In the genomic region with DNA sequence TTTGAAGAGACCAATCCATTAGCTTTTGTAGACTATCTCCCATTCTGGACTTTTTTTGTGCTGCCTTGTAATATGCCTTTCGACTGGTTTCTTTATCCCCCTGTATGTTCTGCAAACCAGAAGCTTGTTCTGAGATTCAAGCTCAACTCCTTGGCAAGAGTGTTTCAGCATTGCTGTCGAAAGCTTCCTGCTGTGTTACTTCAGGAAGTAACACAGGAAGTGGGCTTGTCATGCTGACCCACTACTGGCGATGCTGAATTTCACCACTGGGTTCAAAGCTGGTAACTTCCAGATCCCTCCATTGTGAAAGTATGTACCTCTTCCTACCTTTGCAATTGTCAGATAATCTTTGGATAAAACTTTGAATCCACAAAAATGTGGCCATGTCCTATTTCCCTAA, we compare ENCODE assay signal across 25 cellular contexts. TPM values are rescaled to one million over a fixed set of nuclear protein-coding genes. Genes with fewer than 3 reads are reported as not detected.
A peak's percentile ranks its signal among the peaks of the same experiment; 100 is the strongest.
DNase-seq lines count a peak whose midpoint lies in the region; ATAC-seq and TF ChIP-seq lines count a peak whose summit lies in the region.
"Had no signal": no experiment of that assay in that cellular context is flagged by ENCODE, and none has a peak within 500 bp of the region (broad histone marks: within the 10 kb centered on the region; RNA-seq: fewer than 3 reads in every experiment).

No MANE protein-coding gene starts in this region.

- no peak overlapping the region for H3K27ac ChIP-seq in esophagus muscularis mucosa (replicated peaks in 1 of 4)
- H3K27ac ChIP-seq: KMS-11, neural progenitor cell, psoas muscle, vagina had no signal

- intact Hi-C loops in activated naive CD4-positive, alpha-beta T cell treated with anti-CD3 and anti-CD28 coated beads for 36 hours (cut with micrococcal nuclease): loop anchor here (1.0 kb wide), 1 partner anchor 39 kb away; no protein-coding TSS in a partner anchor
- intact Hi-C loops in esophagus muscularis mucosa (cut with DNase I): no loop called here

- H3K4me3 Mint-ChIP-seq in activated naive CD4-positive, alpha-beta T cell treated with anti-CD3 and anti-CD28 coated beads for 36 hours: no peak overlapping the region
- H3K4me3 Mint-ChIP-seq in stimulated activated effector memory CD8-positive, alpha-beta T cell treated with anti-CD3 and anti-CD28 coated beads, Interleukin-12 subunit alpha, Interleukin-12 subunit beta, amount 100 ng/mL, for 72 hours: no peak overlapping the region
- H3K4me3 Mint-ChIP-seq: CD4-positive, CD25-positive, alpha-beta regulatory T cell; dendritic cell treated with granulocyte-macrophage colony-stimulating factor and Interleukin-4, amounts not matched to agents 40 ng/mL and 50 ng/mL, for 4 days; neural progenitor cell had no signal

- TF ChIP-seq CTCF in esophagus muscularis mucosa (IDR thresholded peaks at IDR 0.05): no peak

- H3K4me1 ChIP-seq in esophagus muscularis mucosa: no peaks in the 10 kb centered on the region
- H3K4me1 ChIP-seq: neural progenitor cell, psoas muscle, vagina had no signal

- H3K27ac Mint-ChIP-seq in activated naive CD4-positive, alpha-beta T cell treated with anti-CD3 and anti-CD28 coated beads for 36 hours: no peak overlapping the region
- no peak overlapping the region for H3K27ac Mint-ChIP-seq in stimulated activated effector memory CD8-positive, alpha-beta T cell treated with anti-CD3 and anti-CD28 coated beads, Interleukin-12 subunit alpha, Interleukin-12 subunit beta, amount 100 ng/mL, for 72 hours
- H3K27ac Mint-ChIP-seq: CD4-positive, CD25-positive, alpha-beta regulatory T cell; dendritic cell treated with granulocyte-macrophage colony-stimulating factor and Interleukin-4, amounts not matched to agents 40 ng/mL and 50 ng/mL, for 4 days; neural progenitor cell had no signal

- peak; percentile 70 for ATAC-seq in stimulated activated effector memory CD8-positive, alpha-beta T cell treated with anti-CD3 and anti-CD28 coated beads, Interleukin-12 subunit alpha, Interleukin-12 subunit beta, amount 100 ng/mL, for 72 hours
- ATAC-seq: left colon, psoas muscle had no signal

- DNase-seq in activated naive CD4-positive, alpha-beta T cell treated with anti-CD3 and anti-CD28 coated beads for 36 hours: peak; percentile 14
- no peak for DNase-seq in activated naive CD4-positive, alpha-beta T cell (lab: John Stamatoyannopoulos, UW)
- DNase-seq in SKM-1 treated with dmso at 0.1 percent for 144 hours (lab: John Stamatoyannopoulos, UW; ENCODE audit: unreplicated experiment) (peak; percentile 87), esophagus muscularis mucosa (ENCODE audit: extremely low spot score) (peak; percentile 29), NCI-H146 (lab: John Stamatoyannopoulos, UW) (no peak)
- no peak for DNase-seq in stimulated activated effector memory CD8-positive, alpha-beta T cell treated with anti-CD3 and anti-CD28 coated beads, Interleukin-12 subunit alpha, Interleukin-12 subunit beta, amount 100 ng/mL, for 72 hours (ENCODE audit: low spot score in 2 of 2)
- no peak for DNase-seq in activated CD4-positive, CD25-positive, alpha-beta regulatory T cell treated with anti-CD3 and anti-CD28 coated beads, Interleukin-2, amount 50 U/mL, for 72 hours
- DNase-seq in stimulated activated CD4-positive, alpha-beta T cell treated with anti-CD3 and anti-CD28 coated beads, Interleukin-4, amount 100 ng/mL, for 4 hours: no peak
- DNase-seq: ACHN; CD4-positive, CD25-positive, alpha-beta regulatory T cell; erythroblast; left colon; midbrain; NCI-H1048; NCI-H2081 treated with DMSO at 0.1 percent for 48 hours; NCI-H526; psoas muscle; SHP77; small intestine; stimulated activated CD4-positive, alpha-beta T cell treated with anti-CD3 and anti-CD28 coated beads, Interleukin-4, amount 100 ng/mL, for 1 hour; substantia nigra had no signal

- CTCF ChIA-PET in activated naive CD4-positive, alpha-beta T cell treated with anti-CD3 and anti-CD28 coated beads for 36 hours (lab: Charles Lee): no interaction called here

- H3K9me3 Mint-ChIP-seq in activated naive CD4-positive, alpha-beta T cell treated with anti-CD3 and anti-CD28 coated beads for 36 hours: no peaks in the 10 kb centered on the region
- no peaks in the 10 kb centered on the region for H3K9me3 Mint-ChIP-seq in stimulated activated effector memory CD8-positive, alpha-beta T cell treated with anti-CD3 and anti-CD28 coated beads, Interleukin-12 subunit alpha, Interleukin-12 subunit beta, amount 100 ng/mL, for 72 hours
- H3K9me3 Mint-ChIP-seq: dendritic cell treated with granulocyte-macrophage colony-stimulating factor and Interleukin-4, amounts not matched to agents 40 ng/mL and 50 ng/mL, for 4 days had no signal

- no peak for TF ChIP-seq EP300 in esophagus muscularis mucosa (IDR thresholded peaks at IDR 0.05)

- H3K27me3 Mint-ChIP-seq in activated naive CD4-positive, alpha-beta T cell treated with anti-CD3 and anti-CD28 coated beads for 36 hours (ENCODE audit: low read depth): peaks cover 24% of the 10 kb centered on the region
- H3K27me3 Mint-ChIP-seq: CD4-positive, CD25-positive, alpha-beta regulatory T cell; dendritic cell treated with granulocyte-macrophage colony-stimulating factor and Interleukin-4, amounts not matched to agents 40 ng/mL and 50 ng/mL, for 4 days had no signal

- no peaks in the 10 kb centered on the region for H3K27me3 ChIP-seq in esophagus muscularis mucosa
- H3K27me3 ChIP-seq: neural progenitor cell, vagina had no signal

- peaks cover 9 to 36% (median 19%) of the 10 kb centered on the region in 4 donors for H3K36me3 ChIP-seq in esophagus muscularis mucosa
- H3K36me3 ChIP-seq: neural progenitor cell had no signal

- TF ChIP-seq POLR2A in esophagus muscularis mucosa (IDR thresholded peaks at IDR 0.05; ENCODE audit: low read depth): no peak

- H3K9me3 ChIP-seq in esophagus muscularis mucosa: no peaks in the 10 kb centered on the region
- H3K9me3 ChIP-seq: psoas muscle, vagina had no signal

- peaks cover 13% of the 10 kb centered on the region for H3K4me1 Mint-ChIP-seq in activated naive CD4-positive, alpha-beta T cell treated with anti-CD3 and anti-CD28 coated beads for 36 hours (ENCODE audit: low read depth)
- peaks cover 13% of the 10 kb centered on the region for H3K4me1 Mint-ChIP-seq in stimulated activated effector memory CD8-positive, alpha-beta T cell treated with anti-CD3 and anti-CD28 coated beads, Interleukin-12 subunit alpha, Interleukin-12 subunit beta, amount 100 ng/mL, for 72 hours

- no peaks in the 10 kb centered on the region for H3K36me3 Mint-ChIP-seq in activated naive CD4-positive, alpha-beta T cell treated with anti-CD3 and anti-CD28 coated beads for 36 hours (ENCODE audit: low read depth)
- H3K36me3 Mint-ChIP-seq in stimulated activated effector memory CD8-positive, alpha-beta T cell treated with anti-CD3 and anti-CD28 coated beads, Interleukin-12 subunit alpha, Interleukin-12 subunit beta, amount 100 ng/mL, for 72 hours: no peaks in the 10 kb centered on the region
- H3K36me3 Mint-ChIP-seq: CD4-positive, CD25-positive, alpha-beta regulatory T cell had no signal

- no peak overlapping the region for H3K4me3 ChIP-seq in esophagus muscularis mucosa
- H3K4me3 ChIP-seq: neural progenitor cell, psoas muscle, vagina had no signal

- WGBS in esophagus muscularis mucosa: 32% methylated on average over 3 of the region's 3 CpGs

RNA-seq across cellular contexts. Expression of gene INSYN2A, which starts 57.9 kb away (rescaled TPM):
- total RNA-seq in activated naive CD4-positive, alpha-beta T cell treated with anti-CD3 and anti-CD28 coated beads for 36 hours: not detected
- total RNA-seq in esophagus muscularis mucosa: under 1 TPM in 3 of 4 donors, not detected in 1; 0.33 to 0.52 (median 0.42) TPM
- total RNA-seq: CD4-positive, CD25-positive, alpha-beta regulatory T cell had no signal

Comparison
In these comparisons a context has a peak if more than half of its experiments do, and no peak if none do; other contexts are left out.
1. DNase-seq: peak in activated naive CD4-positive, alpha-beta T cell treated with anti-CD3 and anti-CD28 coated beads for 36 hours (single experiment), SKM-1 treated with dmso at 0.1 percent for 144 hours (single experiment) and esophagus muscularis mucosa (single experiment); none in activated naive CD4-positive, alpha-beta T cell (0 of 4), stimulated activated effector memory CD8-positive, alpha-beta T cell treated with anti-CD3 and anti-CD28 coated beads, Interleukin-12 subunit alpha, Interleukin-12 subunit beta, amount 100 ng/mL, for 72 hours (0 of 2), activated CD4-positive, CD25-positive, alpha-beta regulatory T cell treated with anti-CD3 and anti-CD28 coated beads, Interleukin-2, amount 50 U/mL, for 72 hours (single experiment), stimulated activated CD4-positive, alpha-beta T cell treated with anti-CD3 and anti-CD28 coated beads, Interleukin-4, amount 100 ng/mL, for 4 hours (0 of 2) and NCI-H146 (single experiment).